Comparison of ENCODE assay signal across 21 cellular contexts in genomic region chr2:68234405-68234804, GRCh38. TPM values are rescaled to one million over a fixed set of nuclear protein-coding genes. Genes with fewer than 3 reads are reported as not detected.
DNase-seq lines count a peak whose midpoint lies in the region; ATAC-seq and TF ChIP-seq lines count a peak whose summit lies in the region.
"Had no signal": no experiment of that assay in that cellular context is flagged by ENCODE, and none has a peak within 500 bp of the region (broad histone marks: within the 10 kb centered on the region; RNA-seq: fewer than 3 reads in every experiment).

No MANE protein-coding gene starts in this region.

- H3K9ac ChIP-seq in SK-N-MC (ENCODE audit: insufficient read length), result no peak overlapping the region
- H3K9ac ChIP-seq in neural cell (ENCODE audit: low read length), result no peak overlapping the region
- no peak overlapping the region for H3K9ac ChIP-seq in MM.1S (ENCODE audit: low read length)
- no peak overlapping the region for H3K9ac ChIP-seq in colonic mucosa (ENCODE audit: low read depth in 2 of 2, low read length in 2 of 2)
- H3K9ac ChIP-seq: BLaER1, KMS-11 had no signal

- CTCF ChIA-PET in CD4-positive, alpha-beta T cell (lab: Charles Lee), result interaction anchor here (2.7 kb wide), 1 partner anchor 9 kb away, joined by 7 read pairs; no protein-coding TSS in a partner anchor

- no peaks in the 10 kb centered on the region for H3K9me3 ChIP-seq in CD4-positive, alpha-beta T cell (ENCODE audit: control insufficient read depth, low read length)
- H3K9me3 ChIP-seq in SK-N-MC (ENCODE audit: low read depth, low read length) (no peaks in the 10 kb centered on the region), neural cell (ENCODE audit: low read length) (no peaks in the 10 kb centered on the region), MM.1S (replicated peaks; ENCODE audit: insufficient read depth, low read length) (no peaks in the 10 kb centered on the region), colonic mucosa (no peaks in the 10 kb centered on the region)
- H3K9me3 ChIP-seq: BLaER1, Caco-2, HAP-1, SJSA1 had no signal

- intact Hi-C loops in CD4-positive, alpha-beta T cell (cut with DNase I, micrococcal nuclease), result no loop called here
- intact Hi-C loops in colonic mucosa (cut with DNase I), result no loop called here

- H3K4me2 ChIP-seq in GM23338 (no peak overlapping the region), neural cell (ENCODE audit: low read length) (no peak overlapping the region), MM.1S (ENCODE audit: low read depth, low read length) (no peak overlapping the region)
- H3K4me2 ChIP-seq: BLaER1, KMS-11 had no signal

- H3K4me1 Mint-ChIP-seq in CD4-positive, alpha-beta T cell (ENCODE audit: low read depth), result peaks cover 87% of the 10 kb centered on the region
- peaks cover 48% of the 10 kb centered on the region for H3K4me1 Mint-ChIP-seq in GM23338

- peak; percentile 91 for TF ChIP-seq EP300 in neural cell (conservative IDR thresholded peaks at IDR 0.05; ENCODE audit: poor library complexity, severe bottlenecking)

- H2AFZ ChIP-seq in GM23338 (no peak overlapping the region), neural cell (ENCODE audit: low read depth, low read length) (no peak overlapping the region), MM.1S (ENCODE audit: low read length) (no peak overlapping the region)

- H3K4me3 Mint-ChIP-seq in CD4-positive, alpha-beta T cell, result peak overlapping the region; percentile 34
- no peak overlapping the region for H3K4me3 Mint-ChIP-seq in GM23338

- no peak for DNase-seq in CD4-positive, alpha-beta T cell
- DNase-seq in GM23338 (ENCODE audit: low spot score) (no peak), SK-N-MC (ENCODE audit: low read depth, low spot score) (no peak), MM.1S (no peak), colonic mucosa (no peak), NCI-H187 (lab: John Stamatoyannopoulos, UW) (no peak)
- DNase-seq: ACHN; Caco-2; CD4-positive, alpha-beta memory T cell; DMS 273 treated with DMSO at 0.1 percent for 48 hours; IMR-90; NCI-H1417 treated with DMSO at 0.1 percent for 48 hours; NCI-H1930; NCI-H524 treated with DMSO at 0.1 percent for 48 hours; OCI-M1 had no signal

- H3K27me3 Mint-ChIP-seq in CD4-positive, alpha-beta T cell, result no peaks in the 10 kb centered on the region
- no peaks in the 10 kb centered on the region for H3K27me3 Mint-ChIP-seq in GM23338 (ENCODE audit: insufficient read depth, low read depth, poor library complexity)
- H3K27me3 Mint-ChIP-seq: CD4-positive, alpha-beta memory T cell had no signal

- H3K27ac ChIP-seq in CD4-positive, alpha-beta T cell (ENCODE audit: low read depth, low read length), result no peak overlapping the region
- H3K27ac ChIP-seq in GM23338 (ENCODE audit: low read depth) (no peak overlapping the region), SK-N-MC (peak overlapping the region; percentile 55; the same call in 1 of the 2 replicates), neural cell (ENCODE audit: low read length) (no peak overlapping the region), MM.1S (ENCODE audit: low read length) (no peak overlapping the region), colonic mucosa (no peak overlapping the region)
- H3K27ac ChIP-seq: BLaER1, KMS-11, SJSA1 had no signal

- H3K27ac Mint-ChIP-seq in CD4-positive, alpha-beta T cell, result peak overlapping the region; percentile 18
- H3K27ac Mint-ChIP-seq in GM23338, result peak overlapping the region; percentile 61; the same call in 1 of the 2 replicates

- H3K36me3 Mint-ChIP-seq in CD4-positive, alpha-beta T cell (ENCODE audit: low read depth), result peaks cover 5% of the 10 kb centered on the region
- H3K36me3 Mint-ChIP-seq in GM23338 (ENCODE audit: low read depth), result no peaks in the 10 kb centered on the region

- no peak for TF ChIP-seq CTCF in CD4-positive, alpha-beta T cell (IDR thresholded peaks at IDR 0.05)
- TF ChIP-seq CTCF in GM23338 (conservative IDR thresholded peaks at IDR 0.05; ENCODE audit: low read depth in 2 of 2), result no peak
- no peak for TF ChIP-seq CTCF in neural cell (IDR thresholded peaks at IDR 0.05; ENCODE audit: poor library complexity, severe bottlenecking)
- no peak for TF ChIP-seq CTCF in MM.1S (IDR thresholded peaks at IDR 0.05; ENCODE audit: low read length)
- no peak for TF ChIP-seq CTCF in colonic mucosa (IDR thresholded peaks at IDR 0.05)

- no peak for TF ChIP-seq RAD21 in neural cell (conservative IDR thresholded peaks at IDR 0.05)

- no peaks in the 10 kb centered on the region for H3K27me3 ChIP-seq in CD4-positive, alpha-beta T cell (ENCODE audit: control insufficient read depth, insufficient read depth, low read length)
- H3K27me3 ChIP-seq in GM23338 (ENCODE audit: insufficient read depth), result no peaks in the 10 kb centered on the region
- no peaks in the 10 kb centered on the region for H3K27me3 ChIP-seq in neural cell (ENCODE audit: insufficient read depth, low read depth, low read length)
- no peaks in the 10 kb centered on the region for H3K27me3 ChIP-seq in MM.1S (replicated peaks; ENCODE audit: insufficient read depth, low read length)
- no peaks in the 10 kb centered on the region for H3K27me3 ChIP-seq in colonic mucosa
- H3K27me3 ChIP-seq: BLaER1, SJSA1 had no signal

- POLR2A ChIA-PET in CD4-positive, alpha-beta T cell (lab: Charles Lee), result no interaction called here

- no peaks in the 10 kb centered on the region for H3K9me3 Mint-ChIP-seq in CD4-positive, alpha-beta T cell
- H3K9me3 Mint-ChIP-seq in GM23338, result no peaks in the 10 kb centered on the region
- H3K9me3 Mint-ChIP-seq: CD4-positive, alpha-beta memory T cell had no signal

- H3K79me2 ChIP-seq in GM23338 (replicated peaks; ENCODE audit: insufficient read depth) (peaks cover 98% of the 10 kb centered on the region), neural cell (replicated peaks; ENCODE audit: insufficient read depth, low read length) (peaks cover 77% of the 10 kb centered on the region), MM.1S (ENCODE audit: low read length) (peaks cover 98% of the 10 kb centered on the region)

- ATAC-seq in CD4-positive, alpha-beta T cell (ENCODE audit: poor library complexity), result no peak
- ATAC-seq in GM23338, result no peak
- ATAC-seq: Right ventricle myocardium inferior had no signal

- H4K20me1 ChIP-seq in GM23338 (replicated peaks; ENCODE audit: insufficient read depth) (peaks cover 70% of the 10 kb centered on the region), neural cell (ENCODE audit: insufficient read depth) (no peaks in the 10 kb centered on the region), MM.1S (ENCODE audit: insufficient read depth, low read length) (peaks cover 70% of the 10 kb centered on the region)

- no peaks in the 10 kb centered on the region for H3F3A ChIP-seq in GM23338 (replicated peaks; ENCODE audit: low read depth)
- H3F3A ChIP-seq in neural cell (ENCODE audit: insufficient read depth, low read length, poor library complexity, severe bottlenecking), result no peaks in the 10 kb centered on the region
- H3F3A ChIP-seq in MM.1S (ENCODE audit: insufficient read depth, low read length), result no peaks in the 10 kb centered on the region

- H3K36me3 ChIP-seq in GM23338 (ENCODE audit: insufficient read depth), result no peaks in the 10 kb centered on the region
- H3K36me3 ChIP-seq in SK-N-MC (ENCODE audit: insufficient read depth, low read length), result peaks cover 18% of the 10 kb centered on the region; the same call in 1 of the 2 replicates
- H3K36me3 ChIP-seq in neural cell (ENCODE audit: insufficient read depth, low read length), result no peaks in the 10 kb centered on the region
- H3K36me3 ChIP-seq in MM.1S (replicated peaks; ENCODE audit: insufficient read depth, low read length), result no peaks in the 10 kb centered on the region
- H3K36me3 ChIP-seq in colonic mucosa, result no peaks in the 10 kb centered on the region
- H3K36me3 ChIP-seq: HAP-1 had no signal

- H3K9me2 ChIP-seq in GM23338 (ENCODE audit: insufficient read depth) (no peaks in the 10 kb centered on the region), neural cell (ENCODE audit: insufficient read depth, low read length) (no peaks in the 10 kb centered on the region), MM.1S (replicated peaks; ENCODE audit: insufficient read depth, low read length) (no peaks in the 10 kb centered on the region)

- no peak overlapping the region for H3K4me3 ChIP-seq in GM23338
- no peak overlapping the region for H3K4me3 ChIP-seq in SK-N-MC
- H3K4me3 ChIP-seq in neural cell (ENCODE audit: low read length), result no peak overlapping the region
- H3K4me3 ChIP-seq in MM.1S (ENCODE audit: low read length), result no peak overlapping the region
- H3K4me3 ChIP-seq in colonic mucosa, result no peak overlapping the region
- H3K4me3 ChIP-seq: BLaER1, HAP-1, SJSA1 had no signal

- H3K4me1 ChIP-seq in GM23338 (ENCODE audit: insufficient read depth) (peaks cover 38% of the 10 kb centered on the region), MM.1S (ENCODE audit: low read length) (no peaks in the 10 kb centered on the region), colonic mucosa (no peaks in the 10 kb centered on the region)

TF ChIP-seq in GM23338, 12 proteins besides CTCF, POLR2A, EP300 and RAD21 (continues in another document):
- TF ChIP-seq STAT1 (IDR thresholded peaks at IDR 0.05; ENCODE audit: unreplicated experiment), result no peak
- TF ChIP-seq EZH2phosphoT487 (IDR thresholded peaks at IDR 0.05; ENCODE audit: unreplicated experiment), result no peak
- no peak for TF ChIP-seq JUNB (IDR thresholded peaks at IDR 0.05; ENCODE audit: unreplicated experiment)

TF ChIP-seq in neural cell, 6 proteins besides CTCF, POLR2A, EP300 and RAD21 (continues in another document):
- TF ChIP-seq EZH2 (IDR thresholded peaks at IDR 0.05; ENCODE audit: borderline replicate concordance, insufficient read depth, low read length, poor library complexity, severe bottlenecking) (no peak), POLR2AphosphoS5 (IDR thresholded peaks at IDR 0.05) (peak; percentile 58)

RNA-seq across cellular contexts. Expression of gene PPP3R1, which starts 17.9 kb away (rescaled TPM):
- total RNA-seq in CD4-positive, alpha-beta T cell, result 10 to 100 TPM; 69.8 to 70.3 TPM
- total RNA-seq in GM23338 (2014; rRNA removed; shearing (Covaris generic)), result 49.6 and 52.7 TPM in 2 replicates
- polyA plus RNA-seq in GM23338 (2016; fragmentation: Nextera tagmentation; extraction: Ambion mirVana) (7.9 and 9.0 TPM in 2 replicates), neural cell (39.5 and 45.3 TPM in 2 replicates)
- polyA minus RNA-seq in neural cell, result 51.1 and 68.4 TPM in 2 replicates
- total RNA-seq in colonic mucosa, result 10 to 100 TPM; 45.1 to 67.8 TPM
